ENCODE assay signal across 8 cellular contexts in genomic region chr1:44631647-44632510, GRCh38. TPM values are rescaled to one million over a fixed set of nuclear protein-coding genes. Genes with fewer than 3 reads are reported as not detected.
A peak's percentile ranks its signal among the peaks of the same experiment; 100 is the strongest.
DNase-seq lines count a peak whose midpoint lies in the region; ATAC-seq, FAIRE-seq and TF ChIP-seq lines count a peak whose summit lies in the region.

No MANE protein-coding gene starts in this region.

- H3K27me3 Mint-ChIP-seq in natural killer cell (ENCODE audit: low read depth in 2 of 2), result no peaks in the 10 kb centered on the region
- H3K27me3 Mint-ChIP-seq in stimulated activated naive B cell treated with anti-CD40 and anti-IgM and Interleukin-4, amounts not matched to agents 10 μg/mL and 1 μg/mL and 100 μg/mL, for 72 hours, result no peaks in the 10 kb centered on the region

- H3K27ac ChIP-seq in Peyer's patch, result peak overlapping the region; percentile 93 to 98 (median 96)
- peak overlapping the region; percentile 91 for H3K27ac ChIP-seq in fibroblast of lung (ENCODE audit: insufficient read depth, low read length)

- ATAC-seq in GM21528 (IDR thresholded peaks at IDR 0.05; ENCODE audit: low FRiP score, unreplicated experiment) (peak; percentile 65), natural killer cell (peak; percentile 79 to 87 (median 82))
- ATAC-seq in stimulated activated naive B cell treated with anti-CD40 and anti-IgM and Interleukin-4, amounts not matched to agents 10 μg/mL and 1 μg/mL and 100 μg/mL, for 72 hours (replicated peaks), result peak; percentile 82 to 86

- H3K27me3 ChIP-seq in Peyer's patch (no peaks in the 10 kb centered on the region), fibroblast of lung (ENCODE audit: control insufficient read depth, insufficient read depth, low read length) (no peaks in the 10 kb centered on the region)

- H3K4me1 ChIP-seq in Peyer's patch, result peaks cover 0 to 10% (median 4%) of the 10 kb centered on the region in 4 donors
- peaks cover 16% of the 10 kb centered on the region for H3K4me1 ChIP-seq in fibroblast of lung (ENCODE audit: control insufficient read depth, extremely low read depth, insufficient read depth, low read length)

- peaks cover 15% of the 10 kb centered on the region for H3K79me2 ChIP-seq in fibroblast of lung (ENCODE audit: control insufficient read depth, insufficient read depth, low read length)

- H3K9me3 ChIP-seq in Peyer's patch (no peaks in the 10 kb centered on the region), fibroblast of lung (ENCODE audit: control insufficient read depth, insufficient read depth, low read depth, low read length) (no peaks in the 10 kb centered on the region)

- peak overlapping the region; percentile 79 to 96 for H3K27ac Mint-ChIP-seq in natural killer cell
- peak overlapping the region; percentile 98 for H3K27ac Mint-ChIP-seq in stimulated activated naive B cell treated with anti-CD40 and anti-IgM and Interleukin-4, amounts not matched to agents 10 μg/mL and 1 μg/mL and 100 μg/mL, for 72 hours

- intact Hi-C loops in natural killer cell (cut with micrococcal nuclease), result loop anchor here (5.0 kb wide), 1 partner anchor 40 kb away; the partner anchor contains the start of genes ARMH1 and TMEM53

- peak; percentile 61 to 89 for TF ChIP-seq POLR2A in Peyer's patch (IDR thresholded peaks at IDR 0.05)

- DNase-seq in D721Med (ENCODE audit: insufficient read length, low spot score) (peak; percentile 84), Peyer's patch (peak; percentile 94 to 97 (median 95)), fibroblast of lung (ENCODE audit: low read depth in 2 of 2) (peak; percentile 84 to 86), natural killer cell (peak; percentile 90)
- peak; percentile 79 for DNase-seq in Jurkat, Clone E6-1 (ENCODE audit: low read depth, low spot score)
- peak; percentile 78 to 82 for DNase-seq in activated T-helper 1 cell treated with anti-CD3 and anti-CD28 coated beads, Interleukin-2, amount 50 U/mL, for 16 hours (ENCODE audit: low read depth in 1 of 2, low spot score in 1 of 2)
- DNase-seq in stimulated activated naive B cell treated with anti-CD40 and anti-IgM and Interleukin-4, amounts not matched to agents 10 μg/mL and 1 μg/mL and 100 μg/mL, for 72 hours, result peak; percentile 87

- no peaks in the 10 kb centered on the region for H3K36me3 Mint-ChIP-seq in natural killer cell
- peaks cover 28 to 36% of the 10 kb centered on the region in 2 donors for H3K36me3 Mint-ChIP-seq in stimulated activated naive B cell treated with anti-CD40 and anti-IgM and Interleukin-4, amounts not matched to agents 10 μg/mL and 1 μg/mL and 100 μg/mL, for 72 hours

- no peaks in the 10 kb centered on the region for H3K9me3 Mint-ChIP-seq in natural killer cell
- H3K9me3 Mint-ChIP-seq in stimulated activated naive B cell treated with anti-CD40 and anti-IgM and Interleukin-4, amounts not matched to agents 10 μg/mL and 1 μg/mL and 100 μg/mL, for 72 hours, result peaks cover 0 to 5% of the 10 kb centered on the region in 2 donors

- H2AFZ ChIP-seq in fibroblast of lung (ENCODE audit: low read length), result peak overlapping the region; percentile 64

- peak overlapping the region; percentile 81 for H3K9ac ChIP-seq in fibroblast of lung (ENCODE audit: insufficient read depth, low read length)

- H4K20me1 ChIP-seq in fibroblast of lung (ENCODE audit: control insufficient read depth, extremely low read depth, insufficient read depth, low read length), result no peaks in the 10 kb centered on the region

- H3K4me1 Mint-ChIP-seq in natural killer cell, result peaks cover 41 to 45% of the 10 kb centered on the region in 2 donors
- H3K4me1 Mint-ChIP-seq in stimulated activated naive B cell treated with anti-CD40 and anti-IgM and Interleukin-4, amounts not matched to agents 10 μg/mL and 1 μg/mL and 100 μg/mL, for 72 hours, result peaks cover 42 to 48% of the 10 kb centered on the region in 2 donors

- H3K4me3 ChIP-seq in Jurkat, Clone E6-1 (ENCODE audit: low read length), result peak overlapping the region; percentile 79
- peak overlapping the region; percentile 61 to 97 (median 88) for H3K4me3 ChIP-seq in Peyer's patch
- H3K4me3 ChIP-seq in fibroblast of lung (replicated peaks in 1 of 4; ENCODE audit: control extremely low read depth in 1 of 4, insufficient read depth in 1 of 4, low read depth in 3 of 4, low read length in 4 of 4), result peak overlapping the region; percentile 63 to 74 (median 70)

- FAIRE-seq in D721Med (lab: Jason Lieb, UNC), result no peak

- no peak for TF ChIP-seq CTCF in D721Med (IDR thresholded peaks at IDR 0.05; ENCODE audit: insufficient read depth, missing control alignments)
- TF ChIP-seq CTCF in Peyer's patch (IDR thresholded peaks at IDR 0.05), result peak in 1 of 6 experiments; percentile 8
- no peak for TF ChIP-seq CTCF in fibroblast of lung (conservative IDR thresholded peaks at IDR 0.05 in 1 of 2, IDR thresholded peaks at IDR 0.05 in 1 of 2; ENCODE audit: low read depth in 1 of 2, low read length in 2 of 2)
- TF ChIP-seq CTCF in natural killer cell (IDR thresholded peaks at IDR 0.05), result no peak

- H3K36me3 ChIP-seq in Peyer's patch (peaks cover 0 to 26% (median 0%) of the 10 kb centered on the region in 3 donors), fibroblast of lung (ENCODE audit: control insufficient read depth, insufficient read depth, low read length) (peaks cover 10% of the 10 kb centered on the region)

- peak overlapping the region; percentile 75 for H3K4me3 Mint-ChIP-seq in natural killer cell
- peak overlapping the region; percentile 91 to 96 for H3K4me3 Mint-ChIP-seq in stimulated activated naive B cell treated with anti-CD40 and anti-IgM and Interleukin-4, amounts not matched to agents 10 μg/mL and 1 μg/mL and 100 μg/mL, for 72 hours

- H3K4me2 ChIP-seq in fibroblast of lung (ENCODE audit: extremely low read depth, insufficient read depth, low read length), result peak overlapping the region; percentile 88

RNA-seq across cellular contexts. Expression of gene TMEM53, which starts 42.4 kb away (rescaled TPM):
- 11.5 TPM for polyA plus RNA-seq in Jurkat, Clone E6-1 (2012; ENCODE audit: insufficient read depth, insufficient read length)
- 10 to 100 TPM in 3 of 4 donors, not detected in 1; 23.1 to 30.8 (median 26.5) TPM for total RNA-seq in Peyer's patch
- total RNA-seq in fibroblast of lung, result 5.6 and 8.1 TPM in 2 replicates
- 11.6 and 12.4 TPM in 2 replicates for polyA plus RNA-seq in fibroblast of lung
- 16.4 and 16.8 TPM in 2 replicates for polyA plus RNA-seq in fibroblast of lung (2012)
- 15.9 and 37.0 TPM in 2 replicates for polyA minus RNA-seq in fibroblast of lung (ENCODE audit: low replicate concordance)
- 1 to 10 TPM; 2.2 to 3.8 (median 3.3) TPM for total RNA-seq in natural killer cell

RNA-seq across cellular contexts. Expression of gene ARMH1, which starts 42.6 kb away (rescaled TPM):
- 3.0 TPM for polyA plus RNA-seq in Jurkat, Clone E6-1 (2012; ENCODE audit: insufficient read depth, insufficient read length)
- total RNA-seq in Peyer's patch (1 to 10 TPM; 3.7 to 7.7 (median 4.8) TPM), fibroblast of lung (2.3 and 6.4 TPM in 2 replicates), natural killer cell (10 to 100 TPM in 1 of 3 donors, 1 to 10 TPM in 2; 1.5 to 25.5 (median 5.0) TPM)
- 0.75 and 2.4 TPM in 2 replicates for polyA plus RNA-seq in fibroblast of lung
- polyA plus RNA-seq in fibroblast of lung (2012), result 0.27 and 1.0 TPM in 2 replicates
- polyA minus RNA-seq in fibroblast of lung (ENCODE audit: low replicate concordance), result not detected in 2 replicates

Comparison
In these comparisons a context has a peak if more than half of its experiments do, and no peak if none do; other contexts are left out.
1. Peak in every context shown above with its lines: DNase-seq, ATAC-seq, H3K4me3 ChIP-seq and H3K27ac ChIP-seq.